12 cellular contexts compared by ENCODE assay signal in the genomic region with DNA sequence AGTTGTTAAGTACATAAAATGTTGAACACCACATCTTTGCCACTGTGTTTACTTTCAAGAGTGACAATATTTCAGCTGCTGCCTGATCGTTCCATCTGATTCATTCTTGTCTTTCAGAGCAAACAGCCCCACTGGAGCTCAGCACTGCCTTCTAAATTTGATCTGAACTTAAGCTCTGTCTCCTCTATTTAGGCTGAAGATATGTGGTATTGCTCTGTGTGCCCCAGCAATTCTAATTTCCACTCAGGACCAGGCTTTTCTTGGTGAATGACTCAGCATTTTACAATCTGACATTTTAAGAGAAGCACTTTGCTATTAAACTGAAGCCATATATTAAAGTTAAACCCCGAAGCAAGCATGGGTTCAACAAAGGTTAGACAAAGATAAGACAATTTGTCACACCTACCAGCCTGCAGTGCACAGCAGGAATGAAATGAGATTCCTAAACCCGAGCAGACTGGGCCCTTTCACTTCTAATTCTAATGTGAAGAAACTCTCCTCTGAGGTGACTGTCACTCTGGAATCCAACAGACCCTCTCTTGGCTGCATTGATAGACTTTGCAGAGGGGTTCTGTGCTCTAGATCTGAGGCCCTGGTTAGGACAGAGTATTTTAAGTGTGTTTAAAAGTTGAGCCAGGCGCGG. TPM values are rescaled to one million over a fixed set of nuclear protein-coding genes. Genes with fewer than 3 reads are reported as not detected.
DNase-seq lines count a peak whose midpoint lies in the region; ATAC-seq, FAIRE-seq and TF ChIP-seq lines count a peak whose summit lies in the region.
"Had no signal": no experiment of that assay in that cellular context is flagged by ENCODE, and none has a peak within 500 bp of the region (broad histone marks: within the 10 kb centered on the region; RNA-seq: fewer than 3 reads in every experiment).

No MANE protein-coding gene starts in this region.

- H4K20me1 ChIP-seq in PC-9 (ENCODE audit: insufficient read depth), result no peaks in the 10 kb centered on the region
- no peaks in the 10 kb centered on the region for H4K20me1 ChIP-seq in endothelial cell of umbilical vein (replicated peaks; ENCODE audit: control insufficient read depth, extremely low read depth, insufficient read depth, low read length)
- no peaks in the 10 kb centered on the region for H4K20me1 ChIP-seq in OCI-LY7 (ENCODE audit: insufficient read depth, low read length)

- no peaks in the 10 kb centered on the region for H3K27me3 ChIP-seq in PC-9 (ENCODE audit: insufficient read depth, low read depth)
- no peaks in the 10 kb centered on the region for H3K27me3 ChIP-seq in endothelial cell of umbilical vein (ENCODE audit: control insufficient read depth in 2 of 2, insufficient read depth in 2 of 2, low read length in 2 of 2)
- no peaks in the 10 kb centered on the region for H3K27me3 ChIP-seq in psoas muscle (ENCODE audit: insufficient read depth in 3 of 3, low read length in 2 of 3)

- TF ChIP-seq CTCF in PC-9 (conservative IDR thresholded peaks at IDR 0.05), result no peak
- TF ChIP-seq CTCF in endothelial cell of umbilical vein (IDR thresholded peaks at IDR 0.05; ENCODE audit: extremely low read depth in 1 of 2, insufficient read depth in 1 of 2, low read depth in 1 of 2, low read length in 2 of 2), result no peak
- TF ChIP-seq CTCF in psoas muscle (IDR thresholded peaks at IDR 0.05), result no peak
- no peak for TF ChIP-seq CTCF in RWPE1 (conservative IDR thresholded peaks at IDR 0.05; ENCODE audit: low read depth)
- TF ChIP-seq CTCF in OCI-LY7 (conservative IDR thresholded peaks at IDR 0.05; ENCODE audit: low read length), result no peak

- intact Hi-C loops in PC-9 (cut with micrococcal nuclease; ENCODE audit: unreplicated experiment) (no loop called here), endothelial cell of umbilical vein (cut with micrococcal nuclease) (no loop called here), psoas muscle (cut with DNase I) (no loop called here), OCI-LY7 (cut with micrococcal nuclease; ENCODE audit: unreplicated experiment) (no loop called here)

- CTCF ChIA-PET in PC-9 (lab: Charles Lee), result no interaction called here
- CTCF ChIA-PET in endothelial cell of umbilical vein (lab: Charles Lee), result no interaction called here
- CTCF ChIA-PET in RWPE1 (lab: Yijun Ruan, JAX), result no interaction called here
- CTCF ChIA-PET in OCI-LY7 (lab: Charles Lee; ENCODE audit: unreplicated experiment), result no interaction called here

- H3K9me1 ChIP-seq in endothelial cell of umbilical vein (replicated peaks; ENCODE audit: control insufficient read depth, extremely low read depth, insufficient read depth, low read length), result no peaks in the 10 kb centered on the region

- BruUV-seq in PC-9 (replicated peaks; lab: Mats Ljungman, UMichigan) (no TSS peak), endothelial cell of umbilical vein (replicated peaks; lab: Mats Ljungman, UMichigan) (no TSS peak), OCI-LY7 (replicated peaks; lab: Mats Ljungman, UMichigan) (no TSS peak)

- H3K9me2 ChIP-seq in PC-9 (ENCODE audit: insufficient read depth), result no peaks in the 10 kb centered on the region
- H3K9me2 ChIP-seq in OCI-LY7 (ENCODE audit: insufficient read depth, low read length), result no peaks in the 10 kb centered on the region

- peaks cover 17% of the 10 kb centered on the region for H3K4me1 ChIP-seq in PC-9 (replicated peaks; ENCODE audit: insufficient read depth)
- H3K4me1 ChIP-seq in endothelial cell of umbilical vein (ENCODE audit: control insufficient read depth, extremely low read depth, insufficient read depth, low read length), result no peaks in the 10 kb centered on the region
- H3K4me1 ChIP-seq in psoas muscle, result peaks cover 29% of the 10 kb centered on the region
- no peaks in the 10 kb centered on the region for H3K4me1 ChIP-seq in OCI-LY7 (ENCODE audit: insufficient read depth, low read length, poor library complexity, severe bottlenecking)

- H3K4me2 ChIP-seq in PC-9 (peak overlapping the region; percentile 33), endothelial cell of umbilical vein (ENCODE audit: insufficient read depth, low read length) (no peak overlapping the region), OCI-LY7 (ENCODE audit: low read length) (no peak overlapping the region)

- H3K27ac ChIP-seq in PC-9 (peak overlapping the region; percentile 44), endothelial cell of umbilical vein (ENCODE audit: insufficient read depth, low read depth, low read length) (no peak overlapping the region), psoas muscle (peak overlapping the region; percentile 43), RWPE1 (no peak overlapping the region), OCI-LY7 (ENCODE audit: low read depth, low read length, poor library complexity, severe bottlenecking) (no peak overlapping the region)

- no peak overlapping the region for H3K4me3 ChIP-seq in PC-9
- no peak overlapping the region for H3K4me3 ChIP-seq in endothelial cell of umbilical vein (replicated peaks in 1 of 3; ENCODE audit: insufficient read depth in 1 of 3, low read depth in 1 of 3, low read length in 3 of 3)
- no peak overlapping the region for H3K4me3 ChIP-seq in psoas muscle
- H3K4me3 ChIP-seq in OCI-LY7 (ENCODE audit: low read depth, low read length, poor library complexity, severe bottlenecking), result no peak overlapping the region

- FAIRE-seq in endothelial cell of umbilical vein (lab: Jason Lieb, UNC), result no peak

- dilution Hi-C loops in endothelial cell of umbilical vein (cut with MboI; ENCODE audit: extremely low pct_ligation_motif_present, low sequenced_read_pairs), result no loop called here

- peak in 3 of 4 donors; percentile 24 to 52 (median 29) for ATAC-seq in psoas muscle

- no peak overlapping the region for H3K9ac ChIP-seq in endothelial cell of umbilical vein (replicated peaks; ENCODE audit: extremely low read depth, insufficient read depth, low read length)

- H3K9me3 ChIP-seq in PC-9 (ENCODE audit: insufficient read depth, low read depth) (no peaks in the 10 kb centered on the region), endothelial cell of umbilical vein (replicated peaks; ENCODE audit: control insufficient read depth, insufficient read depth, low read length) (no peaks in the 10 kb centered on the region), psoas muscle (no peaks in the 10 kb centered on the region), OCI-LY7 (ENCODE audit: low read length) (no peaks in the 10 kb centered on the region)

- TF ChIP-seq POLR2A in endothelial cell of umbilical vein (IDR thresholded peaks at IDR 0.05; ENCODE audit: low read depth, low read length), result no peak

- no peaks in the 10 kb centered on the region for H3K79me2 ChIP-seq in PC-9 (ENCODE audit: low read depth)
- H3K79me2 ChIP-seq in endothelial cell of umbilical vein (ENCODE audit: control insufficient read depth, insufficient read depth, low read length), result no peaks in the 10 kb centered on the region
- no peaks in the 10 kb centered on the region for H3K79me2 ChIP-seq in OCI-LY7 (ENCODE audit: insufficient read depth, low read depth, low read length)

- H3K36me3 ChIP-seq in PC-9 (ENCODE audit: low read depth), result no peaks in the 10 kb centered on the region
- no peaks in the 10 kb centered on the region for H3K36me3 ChIP-seq in endothelial cell of umbilical vein (ENCODE audit: control insufficient read depth in 2 of 2, extremely low read depth in 1 of 2, insufficient read depth in 2 of 2, low read length in 2 of 2)
- H3K36me3 ChIP-seq in psoas muscle (ENCODE audit: insufficient read depth in 1 of 2, low read depth in 1 of 2), result no peaks in the 10 kb centered on the region
- no peaks in the 10 kb centered on the region for H3K36me3 ChIP-seq in OCI-LY7 (ENCODE audit: insufficient read depth, low read length)

- POLR2A ChIA-PET in PC-9 (lab: Charles Lee; ENCODE audit: unreplicated experiment), result interaction anchor here (0.6 kb wide), 3 partner anchors 54 to 1579 kb away, joined by 3 to 7 read pairs (median 4); no protein-coding TSS in a partner anchor
- POLR2A ChIA-PET in endothelial cell of umbilical vein (lab: Charles Lee), result no interaction called here
- POLR2A ChIA-PET in RWPE1 (lab: Yijun Ruan, JAX; ENCODE audit: low non-redundant PET), result no interaction called here
- POLR2A ChIA-PET in OCI-LY7 (lab: Charles Lee), result no interaction called here

- WGBS in psoas muscle, 3 donors, result 32 to 61% (median 39%) methylated on average over 5 of the region's 5 CpGs

- no peaks in the 10 kb centered on the region for H3F3A ChIP-seq in PC-9 (ENCODE audit: insufficient read depth, low read depth)

- H2AFZ ChIP-seq in PC-9, result peak overlapping the region; percentile 62
- peak overlapping the region; percentile 74 for H2AFZ ChIP-seq in endothelial cell of umbilical vein (ENCODE audit: low read depth, low read length)
- no peak overlapping the region for H2AFZ ChIP-seq in OCI-LY7 (ENCODE audit: low read length)

- DNase-seq in NCI-H748 (lab: John Stamatoyannopoulos, UW; ENCODE audit: unreplicated experiment), result peak; percentile 4
- DNase-seq in NCI-H748 treated with DMSO at 0.1 percent for 48 hours (lab: John Stamatoyannopoulos, UW), result no peak
- no peak for DNase-seq in PC-9
- peak; percentile 4 for DNase-seq in endothelial cell of umbilical vein (ENCODE audit: low read depth, low spot score)
- DNase-seq in psoas muscle, result no peak
- no peak for DNase-seq in RWPE1 (ENCODE audit: low spot score)
- DNase-seq in hepatic stellate cell (ENCODE audit: low spot score), result no peak
- DNase-seq in OCI-LY7 (ENCODE audit: low spot score), result no peak
- DNase-seq: ACHN, NCI-H1694 had no signal

TF ChIP-seq in endothelial cell of umbilical vein, 7 proteins besides CTCF, POLR2A, EP300 and RAD21 (continues in another document):
- TF ChIP-seq GATA2 (IDR thresholded peaks at IDR 0.05; ENCODE audit: insufficient read depth, insufficient read length, low read depth, low read length) (no peak), JUN (IDR thresholded peaks at IDR 0.05; ENCODE audit: borderline replicate concordance, insufficient read depth, insufficient read length, low read depth) (no peak), EZH2 (IDR thresholded peaks at IDR 0.05; ENCODE audit: borderline replicate concordance, low read depth, low read length, severe bottlenecking) (no peak)
- TF ChIP-seq, protein P1, sequence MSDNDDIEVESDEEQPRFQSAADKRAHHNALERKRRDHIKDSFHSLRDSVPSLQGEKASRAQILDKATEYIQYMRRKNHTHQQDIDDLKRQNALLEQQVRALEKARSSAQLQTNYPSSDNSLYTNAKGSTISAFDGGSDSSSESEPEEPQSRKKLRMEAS (IDR thresholded peaks at IDR 0.05; ENCODE audit: insufficient read depth, insufficient read length), result no peak

RNA-seq across cellular contexts. Expression of a gene that starts 41.7 kb away (rescaled TPM):
- total RNA-seq in PC-9 (2021) (not detected in 2 replicates), endothelial cell of umbilical vein (not detected in 2 replicates), psoas muscle (not detected), OCI-LY7 (2022) (not detected in 2 replicates)
- polyA plus RNA-seq in endothelial cell of umbilical vein (not detected in 2 replicates), psoas muscle (not detected)
- not detected in 2 replicates for polyA plus RNA-seq in endothelial cell of umbilical vein (2011; cell fraction: cytosol; rRNA removed)
- polyA plus RNA-seq in endothelial cell of umbilical vein (2011; cell fraction: nucleus; rRNA removed), result not detected in 2 replicates
- not detected in 2 replicates for polyA plus RNA-seq in endothelial cell of umbilical vein (2012)
- polyA minus RNA-seq in endothelial cell of umbilical vein, result not detected in 2 replicates
- polyA minus RNA-seq in endothelial cell of umbilical vein (2011; cell fraction: cytosol; rRNA and poly(A)+ RNA removed), result not detected
- polyA minus RNA-seq in endothelial cell of umbilical vein (2011; cell fraction: nucleus; rRNA and poly(A)+ RNA removed), result not detected in 2 replicates
- total RNA-seq in OCI-LY7 (2014; rRNA removed; shearing (Covaris generic)), result not detected in 2 replicates
- total RNA-seq: liver, urinary bladder had no signal
- polyA plus RNA-seq: liver, urinary bladder had no signal

Comparison
In these comparisons a context has a peak if more than half of its experiments do, and no peak if none do; other contexts are left out.
1. DNase-seq: peak in NCI-H748 (single experiment) and endothelial cell of umbilical vein (single experiment); none in NCI-H748 treated with DMSO at 0.1 percent for 48 hours (single experiment), PC-9 (0 of 2), psoas muscle (0 of 2), RWPE1 (single experiment), hepatic stellate cell (single experiment) and OCI-LY7 (single experiment).
2. H3K27ac ChIP-seq: peak in PC-9 (single experiment) and psoas muscle (single experiment); none in endothelial cell of umbilical vein (single experiment), RWPE1 (single experiment) and OCI-LY7 (single experiment).